ENCODE assay signal across 2 cellular contexts in the genomic region with DNA sequence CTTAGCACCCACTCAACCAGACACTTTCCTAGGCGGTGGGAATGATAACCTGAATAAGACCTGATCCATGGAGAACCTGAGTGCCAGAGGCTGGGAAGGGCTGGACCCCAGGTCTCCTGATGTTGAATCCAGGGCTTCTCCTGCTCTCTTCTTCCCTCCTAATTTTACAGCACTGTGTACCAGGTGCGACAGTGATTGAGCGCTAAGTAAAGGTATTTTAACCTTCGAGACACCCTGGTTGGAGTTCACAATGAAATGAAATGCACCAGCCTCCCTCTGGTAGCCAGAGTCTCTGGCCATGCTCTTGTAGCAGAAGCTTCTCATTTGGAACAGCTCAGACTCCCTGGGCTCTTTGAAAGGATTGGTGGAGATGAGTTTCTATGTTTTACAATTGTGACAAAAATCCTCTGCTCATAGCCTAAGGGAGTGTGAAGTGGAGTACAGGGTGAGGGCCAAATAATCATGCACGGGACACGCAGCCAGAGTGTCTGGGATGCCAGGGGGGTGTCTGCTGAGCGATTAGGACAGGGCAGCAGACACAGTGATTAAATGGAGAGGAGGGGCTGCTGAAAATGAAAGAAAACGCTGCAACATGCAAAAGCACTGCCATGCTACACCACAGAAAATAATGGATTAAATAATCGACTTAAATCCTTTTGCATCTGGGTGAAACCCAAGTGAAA.
TF ChIP-seq lines count a peak whose summit lies in the region.

No MANE protein-coding gene starts in this region.

TF ChIP-seq in GM23338, 12 proteins besides CTCF, POLR2A, EP300 and RAD21:
- no peak for TF ChIP-seq EZH2phosphoT487 (IDR thresholded peaks at IDR 0.05; ENCODE audit: unreplicated experiment)
- peak; percentile 15; the same call in 1 of the 2 replicates for TF ChIP-seq POLR2AphosphoS5 (IDR thresholded peaks at IDR 0.05; ENCODE audit: low read depth)

TF ChIP-seq in SK-N-SH, 30 proteins besides CTCF, POLR2A, EP300 and RAD21:
- TF ChIP-seq, protein P1, sequence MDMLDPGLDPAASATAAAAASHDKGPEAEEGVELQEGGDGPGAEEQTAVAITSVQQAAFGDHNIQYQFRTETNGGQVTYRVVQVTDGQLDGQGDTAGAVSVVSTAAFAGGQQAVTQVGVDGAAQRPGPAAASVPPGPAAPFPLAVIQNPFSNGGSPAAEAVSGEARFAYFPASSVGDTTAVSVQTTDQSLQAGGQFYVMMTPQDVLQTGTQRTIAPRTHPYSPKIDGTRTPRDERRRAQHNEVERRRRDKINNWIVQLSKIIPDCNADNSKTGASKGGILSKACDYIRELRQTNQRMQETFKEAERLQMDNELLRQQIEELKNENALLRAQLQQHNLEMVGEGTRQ (IDR thresholded peaks at IDR 0.05; ENCODE audit: borderline replicate concordance, low read depth, low read length): no peak
- TF ChIP-seq JUND (IDR thresholded peaks at IDR 0.05): no peak
- no peak for TF ChIP-seq YY1 (IDR thresholded peaks at IDR 0.05; ENCODE audit: low read depth)
- TF ChIP-seq RXRA (IDR thresholded peaks at IDR 0.05; ENCODE audit: borderline replicate concordance, low read depth): no peak
- no peak for TF ChIP-seq NRF1 (IDR thresholded peaks at IDR 0.05; ENCODE audit: low read depth, low read length)
- no peak for TF ChIP-seq MEF2A (IDR thresholded peaks at IDR 0.05; ENCODE audit: borderline replicate concordance, low read depth)
- TF ChIP-seq FOSL2 (IDR thresholded peaks at IDR 0.05; ENCODE audit: borderline replicate concordance, low read depth): no peak
- no peak for TF ChIP-seq RCOR1 (IDR thresholded peaks at IDR 0.05; ENCODE audit: low read length)
- TF ChIP-seq, protein P2, sequence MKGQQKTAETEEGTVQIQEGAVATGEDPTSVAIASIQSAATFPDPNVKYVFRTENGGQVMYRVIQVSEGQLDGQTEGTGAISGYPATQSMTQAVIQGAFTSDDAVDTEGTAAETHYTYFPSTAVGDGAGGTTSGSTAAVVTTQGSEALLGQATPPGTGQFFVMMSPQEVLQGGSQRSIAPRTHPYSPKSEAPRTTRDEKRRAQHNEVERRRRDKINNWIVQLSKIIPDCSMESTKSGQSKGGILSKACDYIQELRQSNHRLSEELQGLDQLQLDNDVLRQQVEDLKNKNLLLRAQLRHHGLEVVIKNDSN (IDR thresholded peaks at IDR 0.05; ENCODE audit: borderline replicate concordance, low read depth): no peak
- TF ChIP-seq EZH2phosphoT487 (IDR thresholded peaks at IDR 0.05; ENCODE audit: borderline replicate concordance, low read depth): no peak
- no peak for TF ChIP-seq GABPA (IDR thresholded peaks at IDR 0.05; ENCODE audit: low read depth)
- no peak for TF ChIP-seq TAF1 (IDR thresholded peaks at IDR 0.05; ENCODE audit: borderline replicate concordance, low read depth, low read length)
- TF ChIP-seq ELF1 (IDR thresholded peaks at IDR 0.05): no peak
